Comparison of ENCODE assay signal across 10 cellular contexts in the genomic region with DNA sequence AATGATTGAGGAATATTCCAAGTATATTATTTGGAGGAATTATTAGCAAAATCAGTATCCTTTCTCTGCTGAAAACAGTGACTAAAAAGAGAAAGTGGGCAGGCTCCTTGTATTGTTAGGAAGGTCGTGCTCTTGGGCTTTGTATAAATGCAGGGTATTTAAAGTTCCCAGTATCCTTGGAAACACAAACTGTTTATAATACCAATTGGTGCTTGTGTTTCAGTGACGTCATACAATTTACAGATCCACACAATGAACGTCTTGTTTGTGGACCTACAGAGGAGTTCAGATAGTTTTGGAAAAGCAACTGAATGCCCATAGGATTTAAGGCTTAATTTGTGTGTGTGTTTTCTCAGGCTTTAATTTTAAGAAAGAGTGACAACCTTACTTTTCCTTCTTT.
A peak's percentile ranks its signal among the peaks of the same experiment; 100 is the strongest.
DNase-seq lines count a peak whose midpoint lies in the region; ATAC-seq and TF ChIP-seq lines count a peak whose summit lies in the region.
"Had no signal": no experiment of that assay in that cellular context is flagged by ENCODE, and none has a peak within 500 bp of the region (broad histone marks: within the 10 kb centered on the region; RNA-seq: fewer than 3 reads in every experiment).

No MANE protein-coding gene starts in this region.

- no peak for TF ChIP-seq CTCF in brain (conservative IDR thresholded peaks at IDR 0.05)
- no peak for TF ChIP-seq CTCF in lower leg skin (IDR thresholded peaks at IDR 0.05)

- WGBS in lower leg skin, 2 donors, result 32 to 37% methylated on average over 3 of the region's 3 CpGs

- DNase-seq in AG08396 (ENCODE audit: low spot score) (peak; percentile 48), LHCN-M2 (ENCODE audit: low read depth) (peak; percentile 60), iPS-NIHi7 (ENCODE audit: extremely low spot score) (peak; percentile 21), HT-29 (ENCODE audit: low spot score) (no peak), lower leg skin (ENCODE audit: low spot score in 2 of 2) (no peak), ureter (ENCODE audit: low spot score) (no peak)
- DNase-seq: C1 segment of cervical spinal cord, posterior cingulate gyrus had no signal

- peak overlapping the region; percentile 59 to 94 (median 92) for H3K27ac Mint-ChIP-seq in brain

- H3K4me3 ChIP-seq in lower leg skin (ENCODE audit: low read depth, poor library complexity, severe bottlenecking), result no peak overlapping the region

- H3K4me3 Mint-ChIP-seq in brain, result peak overlapping the region; percentile 65 to 80 (median 70)

- no peak for TF ChIP-seq POLR2A in lower leg skin (IDR thresholded peaks at IDR 0.05)

- peaks cover 24% of the 10 kb centered on the region for H3K36me3 Mint-ChIP-seq in brain

- H3K9me3 Mint-ChIP-seq in brain, result peaks cover 5 to 19% (median 8%) of the 10 kb centered on the region in 5 experiments

- no peak for ATAC-seq in HG02852 (IDR thresholded peaks at IDR 0.05; ENCODE audit: unreplicated experiment)

- H3K27me3 Mint-ChIP-seq in brain, result no peaks in the 10 kb centered on the region

- intact Hi-C loops in lower leg skin (cut with DNase I; ENCODE audit: low total_unique reads), result no loop called here

- H3K4me1 Mint-ChIP-seq in brain, result peaks cover 55% of the 10 kb centered on the region

Comparison
In these comparisons a context has a peak if more than half of its experiments do, and no peak if none do; other contexts are left out.
1. DNase-seq: peak in AG08396 (single experiment), LHCN-M2 (single experiment) and iPS-NIHi7 (single experiment); none in HT-29 (single experiment), lower leg skin (0 of 2) and ureter (single experiment).